Comparison of ENCODE assay signal across 11 cellular contexts in genomic region chr4:48254381-48255072, GRCh38. TPM values are rescaled to one million over a fixed set of nuclear protein-coding genes. Genes with fewer than 3 reads are reported as not detected.
DNase-seq lines count a peak whose midpoint lies in the region; ATAC-seq, FAIRE-seq and TF ChIP-seq lines count a peak whose summit lies in the region.
"Had no signal": no experiment of that assay in that cellular context is flagged by ENCODE, and none has a peak within 500 bp of the region (broad histone marks: within the 10 kb centered on the region; RNA-seq: fewer than 3 reads in every experiment).

No MANE protein-coding gene starts in this region.

- peak overlapping the region; percentile 72 for H3K4me2 ChIP-seq in K562 (ENCODE audit: insufficient read depth, low read length)

- DNase-seq in COR-L47 (lab: John Stamatoyannopoulos, UW) (peak; percentile 85), NCI-H1092 (lab: John Stamatoyannopoulos, UW) (peak; percentile 95), K562 (ENCODE audit: extremely low read depth in 1 of 4, low spot score in 3 of 4) (peak in 1 of 4 experiments; percentile 52), mucosa of gallbladder (ENCODE audit: low spot score) (peak; percentile 87), iPS-NIHi11 (ENCODE audit: low spot score) (no peak), endodermal cell (no peak), UCSD-AML1 (lab: John Stamatoyannopoulos, UW; ENCODE audit: unreplicated experiment) (no peak)
- DNase-seq: activated CD8-positive, alpha-beta T cell treated with anti-CD3 and anti-CD28 coated beads, Interleukin-2, amount 10 ng/mL, durations not matched to agents 7 days and 5 days; foreskin melanocyte; NCI-H1930 had no signal

- H3K4me1 ChIP-seq in K562 (replicated peaks in 1 of 2; ENCODE audit: control insufficient read depth in 2 of 2, insufficient read depth in 2 of 2, low read length in 2 of 2), result peaks cover 18 to 36% of the 10 kb centered on the region in 2 experiments; a peak in 4 of 5 replicates
- no peaks in the 10 kb centered on the region for H3K4me1 ChIP-seq in endodermal cell (ENCODE audit: control insufficient read depth, insufficient read depth, low read length)

- H3K27ac ChIP-seq in K562 (ENCODE audit: extremely low read depth, low read depth, low read length) (peak overlapping the region; percentile 65), endodermal cell (ENCODE audit: low read depth, low read length) (no peak overlapping the region)

- TF ChIP-seq EP300 in K562 (IDR thresholded peaks at IDR 0.05; ENCODE audit: low read length), result no peak

- intact Hi-C loops in K562 (cut with micrococcal nuclease), result no loop called here

- H3K9ac ChIP-seq in K562 (ENCODE audit: insufficient read depth in 1 of 2, low read depth in 2 of 2, low read length in 2 of 2), result peak overlapping the region; percentile 13 to 16; a peak in 2 of 4 replicates
- no peak overlapping the region for H3K9ac ChIP-seq in endodermal cell (ENCODE audit: extremely low read depth, low read length, poor library complexity, severe bottlenecking)

- H3K79me2 ChIP-seq in K562 (ENCODE audit: control insufficient read depth, insufficient read depth, low read length), result peaks cover 88% of the 10 kb centered on the region

- H3K4me3 ChIP-seq in K562 (0 out of 2 replicates have a peak overlapping the region, but pooled peaks have one; percentile 0), endodermal cell (ENCODE audit: low read length) (no peak overlapping the region)

- 41% methylated on average over 6 of the region's 6 CpGs for WGBS in K562 (ENCODE audit: insufficient coverage, low coverage, missing lambda C conversion rate)
- 88 to 94% methylated on average over 4 to 6 of the region's 6 CpGs for WGBS in endodermal cell (ENCODE audit: insufficient coverage in 1 of 2, insufficient read length in 1 of 2), 2 experiments

- no peak overlapping the region for H3K27ac Mint-ChIP-seq in endodermal cell
- H3K27ac Mint-ChIP-seq: activated CD8-positive, alpha-beta T cell treated with anti-CD3 and anti-CD28 coated beads, Interleukin-2, amount 10 ng/mL, durations not matched to agents 7 days and 5 days had no signal

- H3K4me3 Mint-ChIP-seq in endodermal cell, result no peak overlapping the region
- H3K4me3 Mint-ChIP-seq: activated CD8-positive, alpha-beta T cell treated with anti-CD3 and anti-CD28 coated beads, Interleukin-2, amount 10 ng/mL, durations not matched to agents 7 days and 5 days had no signal

- no TSS peak for BruUV-seq in K562 (replicated peaks; lab: Mats Ljungman, UMichigan)

- POLR2A ChIA-PET in K562 (lab: Yijun Ruan, JAX), result interaction anchor here (0.7 to 1.7 kb wide), 3 partner anchors 11 to 40 kb away, joined by 3 to 6 read pairs (median 4); no protein-coding TSS in a partner anchor

- in situ Hi-C loops in K562 (cut with MboI), result no loop called here

- no peaks in the 10 kb centered on the region for H3K9me1 ChIP-seq in K562 (ENCODE audit: control insufficient read depth, insufficient read depth, low read length)

- H3K36me3 Mint-ChIP-seq in endodermal cell (ENCODE audit: low read depth), result no peaks in the 10 kb centered on the region

- no peaks in the 10 kb centered on the region for H4K20me1 ChIP-seq in K562 (replicated peaks; ENCODE audit: control insufficient read depth, insufficient read depth, low read length)

- H3K4me1 Mint-ChIP-seq in endodermal cell, result peaks cover 3% of the 10 kb centered on the region

- H3K9me3 Mint-ChIP-seq in endodermal cell, result no peaks in the 10 kb centered on the region

- H3K27me3 ChIP-seq in K562 (ENCODE audit: control insufficient read depth in 2 of 2, insufficient read depth in 2 of 2, low read length in 2 of 2), result no peaks in the 10 kb centered on the region
- no peaks in the 10 kb centered on the region for H3K27me3 ChIP-seq in endodermal cell (ENCODE audit: control insufficient read depth, insufficient read depth, low read length, poor library complexity, severe bottlenecking)

- no peak for TF ChIP-seq RAD21 in K562 (CRISPR knock-in tag; conservative IDR thresholded peaks at IDR 0.05 in 1 of 2, IDR thresholded peaks at IDR 0.05 in 1 of 2)

- ATAC-seq in K562 (0 out of 3 replicates have a peak, but pooled peaks have one; percentile 4), GM21717 (IDR thresholded peaks at IDR 0.05; ENCODE audit: unreplicated experiment) (no peak)
- ATAC-seq: activated CD8-positive, alpha-beta T cell treated with anti-CD3 and anti-CD28 coated beads, Interleukin-2, amount 10 ng/mL, durations not matched to agents 7 days and 5 days had no signal

- TF ChIP-seq POLR2A in K562 (conservative IDR thresholded peaks at IDR 0.05), result no peak

- CTCF ChIA-PET in K562 (lab: Yijun Ruan, JAX; ENCODE audit: low intra/inter-chr PET ratio), result no interaction called here

- H3K36me3 ChIP-seq in K562 (ENCODE audit: control insufficient read depth, insufficient read depth, low read length), result 0 out of 3 replicates have a peak, but pooled peaks cover 4% of the 10 kb centered on the region
- H3K36me3 ChIP-seq in endodermal cell (ENCODE audit: control insufficient read depth, insufficient read depth, low read length), result no peaks in the 10 kb centered on the region

- FAIRE-seq in K562 (lab: Jason Lieb, UNC), result no peak

- no peaks in the 10 kb centered on the region for H3K27me3 Mint-ChIP-seq in endodermal cell (ENCODE audit: insufficient read depth)

- no peak for TF ChIP-seq CTCF in K562 (IDR thresholded peaks at IDR 0.05 in 2 of 3, conservative IDR thresholded peaks at IDR 0.05 in 1 of 3; ENCODE audit: insufficient read depth in 2 of 3, low read depth in 1 of 3, low read length in 3 of 3)
- no peak for TF ChIP-seq CTCF in endodermal cell (conservative IDR thresholded peaks at IDR 0.05)

- peak overlapping the region; percentile 55 for H2AFZ ChIP-seq in K562 (ENCODE audit: low read depth, low read length)

- H3K9me3 ChIP-seq in K562 (replicated peaks; ENCODE audit: control insufficient read depth, insufficient read depth, low read depth, low read length) (no peaks in the 10 kb centered on the region), endodermal cell (ENCODE audit: control insufficient read depth, low read length) (no peaks in the 10 kb centered on the region)

TF ChIP-seq in K562, 482 proteins besides CTCF, POLR2A, EP300 and RAD21:
- TF ChIP-seq STAT5B (CRISPR knock-in tag; IDR thresholded peaks at IDR 0.05), result no peak
- TF ChIP-seq, protein P1, sequence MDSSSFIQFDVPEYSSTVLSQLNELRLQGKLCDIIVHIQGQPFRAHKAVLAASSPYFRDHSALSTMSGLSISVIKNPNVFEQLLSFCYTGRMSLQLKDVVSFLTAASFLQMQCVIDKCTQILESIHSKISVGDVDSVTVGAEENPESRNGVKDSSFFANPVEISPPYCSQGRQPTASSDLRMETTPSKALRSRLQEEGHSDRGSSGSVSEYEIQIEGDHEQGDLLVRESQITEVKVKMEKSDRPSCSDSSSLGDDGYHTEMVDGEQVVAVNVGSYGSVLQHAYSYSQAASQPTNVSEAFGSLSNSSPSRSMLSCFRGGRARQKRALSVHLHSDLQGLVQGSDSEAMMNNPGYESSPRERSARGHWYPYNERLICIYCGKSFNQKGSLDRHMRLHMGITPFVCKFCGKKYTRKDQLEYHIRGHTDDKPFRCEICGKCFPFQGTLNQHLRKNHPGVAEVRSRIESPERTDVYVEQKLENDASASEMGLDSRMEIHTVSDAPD (CRISPR knock-in tag; IDR thresholded peaks at IDR 0.05), result no peak
- TF ChIP-seq KLF13 (tag; IDR thresholded peaks at IDR 0.05; ENCODE audit: borderline replicate concordance, low read depth), result no peak
- peak; percentile 12; the same call in 1 of the 2 replicates for TF ChIP-seq TCF3 (CRISPR knock-in tag; IDR thresholded peaks at IDR 0.05)
- 0 out of 2 replicates have a peak, but pooled peaks have one; percentile 10 for TF ChIP-seq EGR1 (conservative IDR thresholded peaks at IDR 0.05)
- no peak for TF ChIP-seq CREB1 (IDR thresholded peaks at IDR 0.05)
- TF ChIP-seq CREB1 (CRISPR knock-in tag; IDR thresholded peaks at IDR 0.05), result 0 out of 2 replicates have a peak, but pooled peaks have one; percentile 38
- TF ChIP-seq NFIC (IDR thresholded peaks at IDR 0.05), result 0 out of 2 replicates have a peak, but pooled peaks have one; percentile 11

RNA-seq across cellular contexts. Expression of gene TEC, which starts 15.1 kb away (rescaled TPM):
- total RNA-seq in K562 (2011; cell fraction: chromatin; rRNA removed; ENCODE audit: low replicate concordance), result 12.7 and 33.0 TPM in 2 replicates
- total RNA-seq in K562 (2011; cell fraction: nucleolus; rRNA removed), result 6.3 and 7.9 TPM in 2 replicates
- total RNA-seq in K562 (2011; cell fraction: nucleoplasm; rRNA removed), result 11.6 and 13.3 TPM in 2 replicates
- total RNA-seq in K562 (2014; rRNA removed) (9.6 and 14.7 TPM in 2 replicates), K562 (2014; rRNA removed; fragmentation: Illumina TruSeq; extraction: Trizol) (10.2 and 11.4 TPM in 2 replicates), K562 (2015; rRNA removed; fragmentation: Illumina TruSeq; extraction: Trizol) (12.5 and 13.0 TPM in 2 replicates), K562 (2021) (6.8 and 8.0 TPM in 2 replicates), mucosa of gallbladder (3.8 TPM), endodermal cell (1 to 10 TPM; 3.8 to 5.4 TPM)
- polyA plus RNA-seq in K562 (2011; rRNA removed) (8.0 and 9.8 TPM in 2 replicates), K562 (2014; fragmentation: Illumina TruSeq; extraction: Trizol) (7.4 and 8.8 TPM in 2 replicates), K562 (2014; fragmentation: Nextera tagmentation; extraction: Ambion mirVana) (1 to 10 TPM; 5.3 to 8.2 TPM), K562 (2014; rRNA removed) (6.8 and 10.6 TPM in 2 replicates)
- 1.8 and 5.7 TPM in 2 replicates for polyA plus RNA-seq in K562 (2011; cell fraction: cytosol; rRNA removed)
- polyA plus RNA-seq in K562 (2011; cell fraction: nucleus; rRNA removed), result 10.2 and 21.9 TPM in 2 replicates
- 7.2 and 7.8 TPM in 2 replicates for polyA plus RNA-seq in K562 (2012)
- 15.1 and 25.1 TPM in 2 replicates for polyA minus RNA-seq in K562 (2011; rRNA and poly(A)+ RNA removed)
- 4.4 and 5.4 TPM in 2 replicates for polyA minus RNA-seq in K562 (2011; cell fraction: cytosol; rRNA and poly(A)+ RNA removed)
- 11.6 and 30.9 TPM in 2 replicates for polyA minus RNA-seq in K562 (2011; cell fraction: nucleus; rRNA and poly(A)+ RNA removed)
- 0.78 TPM for polyA plus RNA-seq in endodermal cell (2013, experiment 1 of 2)
- 0.91 TPM for polyA plus RNA-seq in endodermal cell (2013, experiment 2 of 2)

Comparison
In these comparisons a context has a peak if more than half of its experiments do, and no peak if none do; other contexts are left out.
1. DNase-seq: peak in COR-L47 (single experiment), NCI-H1092 (single experiment) and mucosa of gallbladder (single experiment); none in iPS-NIHi11 (single experiment), endodermal cell (single experiment) and UCSD-AML1 (single experiment).